In the genomic region with DNA sequence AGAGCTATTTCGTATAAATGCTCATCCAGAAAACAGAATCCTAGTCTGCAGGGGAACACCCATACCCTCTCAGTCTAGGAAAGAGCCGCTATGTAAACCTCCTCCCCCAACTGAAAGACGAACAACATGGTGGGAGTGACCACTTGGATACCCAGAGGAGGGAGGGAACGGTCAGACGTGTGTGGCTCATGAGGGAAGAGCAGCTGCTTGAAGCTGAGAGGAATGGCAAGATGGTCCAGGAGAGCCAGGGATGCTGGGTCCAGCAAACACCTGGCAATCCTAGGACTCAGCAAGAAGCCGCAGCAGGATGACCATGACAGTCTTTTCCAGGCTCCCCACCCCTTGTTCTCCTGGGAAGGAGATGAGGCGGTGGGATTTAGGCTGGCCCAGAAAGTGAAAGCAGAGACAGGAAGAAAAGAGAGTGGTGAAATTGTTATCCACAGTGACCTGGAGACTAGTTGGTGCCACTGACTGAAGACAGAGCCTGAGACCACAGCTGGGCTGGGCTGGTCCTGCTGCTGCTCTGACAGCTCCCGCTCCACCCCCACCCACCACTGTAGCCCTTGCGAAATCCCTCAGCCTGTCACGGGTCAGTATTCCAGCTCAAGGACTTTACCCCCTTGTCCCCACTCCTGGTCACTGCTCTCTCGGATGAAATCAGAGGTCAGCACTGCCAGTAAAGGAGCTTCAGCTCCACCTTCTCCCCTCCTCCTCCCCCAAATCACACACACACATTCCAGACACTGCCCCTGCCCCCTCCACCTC, we compare ENCODE assay signal across 1 cellular context.
TF ChIP-seq lines count a peak whose summit lies in the region.

No MANE protein-coding gene starts in this region.

TF ChIP-seq in HepG2, 621 proteins besides CTCF, POLR2A, EP300 and RAD21 (continued from another document and continues in another):
- TF ChIP-seq, protein P1, sequence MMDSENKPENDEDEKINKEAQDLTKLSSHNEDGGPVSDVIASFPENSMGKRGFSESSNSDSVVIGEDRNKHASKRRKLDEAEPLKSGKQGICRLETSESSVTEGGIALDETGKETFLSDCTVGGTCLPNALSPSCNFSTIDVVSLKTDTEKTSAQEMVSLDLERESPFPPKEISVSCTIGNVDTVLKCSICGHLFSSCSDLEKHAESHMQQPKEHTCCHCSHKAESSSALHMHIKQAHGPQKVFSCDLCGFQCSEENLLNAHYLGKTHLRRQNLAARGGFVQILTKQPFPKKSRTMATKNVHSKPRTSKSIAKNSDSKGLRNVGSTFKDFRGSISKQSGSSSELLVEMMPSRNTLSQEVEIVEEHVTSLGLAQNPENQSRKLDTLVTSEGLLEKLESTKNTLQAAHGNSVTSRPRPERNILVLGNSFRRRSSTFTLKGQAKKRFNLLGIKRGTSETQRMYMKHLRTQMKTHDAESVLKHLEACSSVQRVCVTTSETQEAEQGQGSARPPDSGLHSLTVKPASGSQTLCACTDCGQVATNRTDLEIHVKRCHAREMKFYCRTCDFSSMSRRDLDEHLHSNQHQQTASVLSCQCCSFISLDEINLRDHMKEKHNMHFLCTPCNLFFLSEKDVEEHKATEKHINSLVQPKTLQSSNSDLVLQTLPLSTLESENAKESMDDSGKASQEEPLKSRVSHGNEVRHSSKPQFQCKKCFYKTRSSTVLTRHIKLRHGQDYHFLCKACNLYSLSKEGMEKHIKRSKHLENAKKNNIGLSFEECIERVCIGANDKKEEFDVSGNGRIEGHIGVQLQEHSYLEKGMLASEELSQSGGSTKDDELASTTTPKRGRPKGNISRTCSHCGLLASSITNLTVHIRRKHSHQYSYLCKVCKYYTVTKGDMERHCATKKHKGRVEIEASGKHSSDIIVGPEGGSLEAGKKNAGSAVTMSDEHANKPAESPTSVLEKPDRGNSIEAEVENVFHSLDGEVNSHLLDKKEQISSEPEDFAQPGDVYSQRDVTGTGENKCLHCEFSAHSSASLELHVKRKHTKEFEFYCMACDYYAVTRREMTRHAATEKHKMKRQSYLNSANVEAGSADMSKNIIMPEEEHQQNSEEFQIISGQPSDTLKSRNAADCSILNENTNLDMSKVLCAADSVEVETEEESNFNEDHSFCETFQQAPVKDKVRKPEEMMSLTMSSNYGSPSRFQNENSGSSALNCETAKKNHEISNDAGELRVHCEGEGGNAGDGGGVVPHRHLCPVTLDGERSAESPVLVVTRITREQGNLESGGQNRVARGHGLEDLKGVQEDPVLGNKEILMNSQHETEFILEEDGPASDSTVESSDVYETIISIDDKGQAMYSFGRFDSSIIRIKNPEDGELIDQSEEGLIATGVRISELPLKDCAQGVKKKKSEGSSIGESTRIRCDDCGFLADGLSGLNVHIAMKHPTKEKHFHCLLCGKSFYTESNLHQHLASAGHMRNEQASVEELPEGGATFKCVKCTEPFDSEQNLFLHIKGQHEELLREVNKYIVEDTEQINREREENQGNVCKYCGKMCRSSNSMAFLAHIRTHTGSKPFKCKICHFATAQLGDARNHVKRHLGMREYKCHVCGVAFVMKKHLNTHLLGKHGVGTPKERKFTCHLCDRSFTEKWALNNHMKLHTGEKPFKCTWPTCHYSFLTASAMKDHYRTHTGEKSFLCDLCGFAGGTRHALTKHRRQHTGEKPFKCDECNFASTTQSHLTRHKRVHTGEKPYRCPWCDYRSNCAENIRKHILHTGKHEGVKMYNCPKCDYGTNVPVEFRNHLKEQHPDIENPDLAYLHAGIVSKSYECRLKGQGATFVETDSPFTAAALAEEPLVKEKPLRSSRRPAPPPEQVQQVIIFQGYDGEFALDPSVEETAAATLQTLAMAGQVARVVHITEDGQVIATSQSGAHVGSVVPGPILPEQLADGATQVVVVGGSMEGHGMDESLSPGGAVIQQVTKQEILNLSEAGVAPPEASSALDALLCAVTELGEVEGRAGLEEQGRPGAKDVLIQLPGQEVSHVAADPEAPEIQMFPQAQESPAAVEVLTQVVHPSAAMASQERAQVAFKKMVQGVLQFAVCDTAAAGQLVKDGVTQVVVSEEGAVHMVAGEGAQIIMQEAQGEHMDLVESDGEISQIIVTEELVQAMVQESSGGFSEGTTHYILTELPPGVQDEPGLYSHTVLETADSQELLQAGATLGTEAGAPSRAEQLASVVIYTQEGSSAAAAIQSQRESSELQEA (CRISPR knock-in tag; IDR thresholded peaks at IDR 0.05; ENCODE audit: not compliant biosample characterization) = no peak
- TF ChIP-seq NFYC (CRISPR knock-in tag; IDR thresholded peaks at IDR 0.05) = no peak
- no peak for TF ChIP-seq ELF1 (CRISPR knock-in tag; IDR thresholded peaks at IDR 0.05)
- TF ChIP-seq, protein P2, sequence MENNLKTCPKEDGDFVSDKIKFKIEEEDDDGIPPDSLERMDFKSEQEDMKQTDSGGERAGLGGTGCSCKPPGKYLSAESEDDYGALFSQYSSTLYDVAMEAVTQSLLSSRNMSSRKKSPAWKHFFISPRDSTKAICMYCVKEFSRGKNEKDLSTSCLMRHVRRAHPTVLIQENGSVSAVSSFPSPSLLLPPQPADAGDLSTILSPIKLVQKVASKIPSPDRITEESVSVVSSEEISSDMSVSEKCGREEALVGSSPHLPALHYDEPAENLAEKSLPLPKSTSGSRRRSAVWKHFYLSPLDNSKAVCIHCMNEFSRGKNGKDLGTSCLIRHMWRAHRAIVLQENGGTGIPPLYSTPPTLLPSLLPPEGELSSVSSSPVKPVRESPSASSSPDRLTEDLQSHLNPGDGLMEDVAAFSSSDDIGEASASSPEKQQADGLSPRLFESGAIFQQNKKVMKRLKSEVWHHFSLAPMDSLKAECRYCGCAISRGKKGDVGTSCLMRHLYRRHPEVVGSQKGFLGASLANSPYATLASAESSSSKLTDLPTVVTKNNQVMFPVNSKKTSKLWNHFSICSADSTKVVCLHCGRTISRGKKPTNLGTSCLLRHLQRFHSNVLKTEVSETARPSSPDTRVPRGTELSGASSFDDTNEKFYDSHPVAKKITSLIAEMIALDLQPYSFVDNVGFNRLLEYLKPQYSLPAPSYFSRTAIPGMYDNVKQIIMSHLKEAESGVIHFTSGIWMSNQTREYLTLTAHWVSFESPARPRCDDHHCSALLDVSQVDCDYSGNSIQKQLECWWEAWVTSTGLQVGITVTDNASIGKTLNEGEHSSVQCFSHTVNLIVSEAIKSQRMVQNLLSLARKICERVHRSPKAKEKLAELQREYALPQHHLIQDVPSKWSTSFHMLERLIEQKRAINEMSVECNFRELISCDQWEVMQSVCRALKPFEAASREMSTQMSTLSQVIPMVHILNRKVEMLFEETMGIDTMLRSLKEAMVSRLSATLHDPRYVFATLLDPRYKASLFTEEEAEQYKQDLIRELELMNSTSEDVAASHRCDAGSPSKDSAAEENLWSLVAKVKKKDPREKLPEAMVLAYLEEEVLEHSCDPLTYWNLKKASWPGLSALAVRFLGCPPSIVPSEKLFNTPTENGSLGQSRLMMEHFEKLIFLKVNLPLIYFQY (CRISPR knock-in tag; IDR thresholded peaks at IDR 0.05; ENCODE audit: borderline replicate concordance) = peak; percentile 44; the same call in 1 of the 2 replicates
- TF ChIP-seq, protein P3, sequence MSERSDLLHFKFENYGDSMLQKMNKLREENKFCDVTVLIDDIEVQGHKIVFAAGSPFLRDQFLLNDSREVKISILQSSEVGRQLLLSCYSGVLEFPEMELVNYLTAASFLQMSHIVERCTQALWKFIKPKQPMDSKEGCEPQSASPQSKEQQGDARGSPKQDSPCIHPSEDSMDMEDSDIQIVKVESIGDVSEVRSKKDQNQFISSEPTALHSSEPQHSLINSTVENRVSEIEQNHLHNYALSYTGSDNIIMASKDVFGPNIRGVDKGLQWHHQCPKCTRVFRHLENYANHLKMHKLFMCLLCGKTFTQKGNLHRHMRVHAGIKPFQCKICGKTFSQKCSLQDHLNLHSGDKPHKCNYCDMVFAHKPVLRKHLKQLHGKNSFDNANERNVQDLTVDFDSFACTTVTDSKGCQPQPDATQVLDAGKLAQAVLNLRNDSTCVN (CRISPR knock-in tag; IDR thresholded peaks at IDR 0.05; ENCODE audit: borderline replicate concordance) = no peak
- TF ChIP-seq REPIN1 (CRISPR knock-in tag; IDR thresholded peaks at IDR 0.05; ENCODE audit: borderline replicate concordance, low read depth) = peak; percentile 78; the same call in 1 of the 2 replicates
- TF ChIP-seq GTF2F1 (IDR thresholded peaks at IDR 0.05; ENCODE audit: low read length) = no peak
- TF ChIP-seq SIX4 (CRISPR knock-in tag; IDR thresholded peaks at IDR 0.05) = peak; percentile 61; the same call in 1 of the 2 replicates
- no peak for TF ChIP-seq ZNF20 (CRISPR knock-in tag; IDR thresholded peaks at IDR 0.05)
- TF ChIP-seq ZBTB21 (CRISPR knock-in tag; IDR thresholded peaks at IDR 0.05) = no peak
- TF ChIP-seq HES4 (CRISPR knock-in tag; IDR thresholded peaks at IDR 0.05; ENCODE audit: borderline replicate concordance) = 0 out of 2 replicates have a peak, but pooled peaks have one; percentile 14
- peak; percentile 93; the same call in 1 of the 2 replicates for TF ChIP-seq AKAP8 (CRISPR knock-in tag; IDR thresholded peaks at IDR 0.05)
- TF ChIP-seq, protein P4, sequence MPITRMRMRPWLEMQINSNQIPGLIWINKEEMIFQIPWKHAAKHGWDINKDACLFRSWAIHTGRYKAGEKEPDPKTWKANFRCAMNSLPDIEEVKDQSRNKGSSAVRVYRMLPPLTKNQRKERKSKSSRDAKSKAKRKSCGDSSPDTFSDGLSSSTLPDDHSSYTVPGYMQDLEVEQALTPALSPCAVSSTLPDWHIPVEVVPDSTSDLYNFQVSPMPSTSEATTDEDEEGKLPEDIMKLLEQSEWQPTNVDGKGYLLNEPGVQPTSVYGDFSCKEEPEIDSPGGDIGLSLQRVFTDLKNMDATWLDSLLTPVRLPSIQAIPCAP (CRISPR knock-in tag; IDR thresholded peaks at IDR 0.05; ENCODE audit: low read depth) = no peak
- TF ChIP-seq ZNF549 (CRISPR knock-in tag; IDR thresholded peaks at IDR 0.05) = no peak
- peak; percentile 95 for TF ChIP-seq LCORL (IDR thresholded peaks at IDR 0.05)
- peak; percentile 93 for TF ChIP-seq LCORL (CRISPR knock-in tag; IDR thresholded peaks at IDR 0.05)
- TF ChIP-seq, protein P5, sequence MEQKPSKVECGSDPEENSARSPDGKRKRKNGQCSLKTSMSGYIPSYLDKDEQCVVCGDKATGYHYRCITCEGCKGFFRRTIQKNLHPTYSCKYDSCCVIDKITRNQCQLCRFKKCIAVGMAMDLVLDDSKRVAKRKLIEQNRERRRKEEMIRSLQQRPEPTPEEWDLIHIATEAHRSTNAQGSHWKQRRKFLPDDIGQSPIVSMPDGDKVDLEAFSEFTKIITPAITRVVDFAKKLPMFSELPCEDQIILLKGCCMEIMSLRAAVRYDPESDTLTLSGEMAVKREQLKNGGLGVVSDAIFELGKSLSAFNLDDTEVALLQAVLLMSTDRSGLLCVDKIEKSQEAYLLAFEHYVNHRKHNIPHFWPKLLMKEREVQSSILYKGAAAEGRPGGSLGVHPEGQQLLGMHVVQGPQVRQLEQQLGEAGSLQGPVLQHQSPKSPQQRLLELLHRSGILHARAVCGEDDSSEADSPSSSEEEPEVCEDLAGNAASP (CRISPR knock-in tag; IDR thresholded peaks at IDR 0.05; ENCODE audit: borderline replicate concordance) = peak; percentile 93
- TF ChIP-seq, protein P6, sequence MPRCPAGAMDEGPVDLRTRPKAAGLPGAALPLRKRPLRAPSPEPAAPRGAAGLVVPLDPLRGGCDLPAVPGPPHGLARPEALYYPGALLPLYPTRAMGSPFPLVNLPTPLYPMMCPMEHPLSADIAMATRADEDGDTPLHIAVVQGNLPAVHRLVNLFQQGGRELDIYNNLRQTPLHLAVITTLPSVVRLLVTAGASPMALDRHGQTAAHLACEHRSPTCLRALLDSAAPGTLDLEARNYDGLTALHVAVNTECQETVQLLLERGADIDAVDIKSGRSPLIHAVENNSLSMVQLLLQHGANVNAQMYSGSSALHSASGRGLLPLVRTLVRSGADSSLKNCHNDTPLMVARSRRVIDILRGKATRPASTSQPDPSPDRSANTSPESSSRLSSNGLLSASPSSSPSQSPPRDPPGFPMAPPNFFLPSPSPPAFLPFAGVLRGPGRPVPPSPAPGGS (CRISPR knock-in tag; IDR thresholded peaks at IDR 0.05) = no peak; the same call in 1 of the 2 replicates
- no peak for TF ChIP-seq ZNF790 (CRISPR knock-in tag; IDR thresholded peaks at IDR 0.05; ENCODE audit: borderline replicate concordance)
- TF ChIP-seq, protein P7, sequence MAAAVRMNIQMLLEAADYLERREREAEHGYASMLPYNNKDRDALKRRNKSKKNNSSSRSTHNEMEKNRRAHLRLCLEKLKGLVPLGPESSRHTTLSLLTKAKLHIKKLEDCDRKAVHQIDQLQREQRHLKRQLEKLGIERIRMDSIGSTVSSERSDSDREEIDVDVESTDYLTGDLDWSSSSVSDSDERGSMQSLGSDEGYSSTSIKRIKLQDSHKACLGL (CRISPR knock-in tag; IDR thresholded peaks at IDR 0.05) = no peak; the same call in 1 of the 2 replicates
- TF ChIP-seq ZNF749 (CRISPR knock-in tag; IDR thresholded peaks at IDR 0.05; ENCODE audit: borderline replicate concordance) = no peak; the same call in 1 of the 2 replicates
- TF ChIP-seq ZNF24 (IDR thresholded peaks at IDR 0.05) = no peak
- peak; percentile 81 for TF ChIP-seq SP4 (CRISPR knock-in tag; IDR thresholded peaks at IDR 0.05)
- TF ChIP-seq, protein P8, sequence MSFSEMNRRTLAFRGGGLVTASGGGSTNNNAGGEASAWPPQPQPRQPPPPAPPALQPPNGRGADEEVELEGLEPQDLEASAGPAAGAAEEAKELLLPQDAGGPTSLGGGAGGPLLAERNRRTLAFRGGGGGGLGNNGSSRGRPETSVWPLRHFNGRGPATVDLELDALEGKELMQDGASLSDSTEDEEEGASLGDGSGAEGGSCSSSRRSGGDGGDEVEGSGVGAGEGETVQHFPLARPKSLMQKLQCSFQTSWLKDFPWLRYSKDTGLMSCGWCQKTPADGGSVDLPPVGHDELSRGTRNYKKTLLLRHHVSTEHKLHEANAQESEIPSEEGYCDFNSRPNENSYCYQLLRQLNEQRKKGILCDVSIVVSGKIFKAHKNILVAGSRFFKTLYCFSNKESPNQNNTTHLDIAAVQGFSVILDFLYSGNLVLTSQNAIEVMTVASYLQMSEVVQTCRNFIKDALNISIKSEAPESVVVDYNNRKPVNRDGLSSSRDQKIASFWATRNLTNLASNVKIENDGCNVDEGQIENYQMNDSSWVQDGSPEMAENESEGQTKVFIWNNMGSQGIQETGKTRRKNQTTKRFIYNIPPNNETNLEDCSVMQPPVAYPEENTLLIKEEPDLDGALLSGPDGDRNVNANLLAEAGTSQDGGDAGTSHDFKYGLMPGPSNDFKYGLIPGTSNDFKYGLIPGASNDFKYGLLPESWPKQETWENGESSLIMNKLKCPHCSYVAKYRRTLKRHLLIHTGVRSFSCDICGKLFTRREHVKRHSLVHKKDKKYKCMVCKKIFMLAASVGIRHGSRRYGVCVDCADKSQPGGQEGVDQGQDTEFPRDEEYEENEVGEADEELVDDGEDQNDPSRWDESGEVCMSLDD (CRISPR knock-in tag; IDR thresholded peaks at IDR 0.05; ENCODE audit: borderline replicate concordance) = no peak
- TF ChIP-seq, protein P9, sequence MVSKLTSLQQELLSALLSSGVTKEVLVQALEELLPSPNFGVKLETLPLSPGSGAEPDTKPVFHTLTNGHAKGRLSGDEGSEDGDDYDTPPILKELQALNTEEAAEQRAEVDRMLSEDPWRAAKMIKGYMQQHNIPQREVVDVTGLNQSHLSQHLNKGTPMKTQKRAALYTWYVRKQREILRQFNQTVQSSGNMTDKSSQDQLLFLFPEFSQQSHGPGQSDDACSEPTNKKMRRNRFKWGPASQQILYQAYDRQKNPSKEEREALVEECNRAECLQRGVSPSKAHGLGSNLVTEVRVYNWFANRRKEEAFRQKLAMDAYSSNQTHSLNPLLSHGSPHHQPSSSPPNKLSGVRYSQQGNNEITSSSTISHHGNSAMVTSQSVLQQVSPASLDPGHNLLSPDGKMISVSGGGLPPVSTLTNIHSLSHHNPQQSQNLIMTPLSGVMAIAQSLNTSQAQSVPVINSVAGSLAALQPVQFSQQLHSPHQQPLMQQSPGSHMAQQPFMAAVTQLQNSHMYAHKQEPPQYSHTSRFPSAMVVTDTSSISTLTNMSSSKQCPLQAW (CRISPR knock-in tag; IDR thresholded peaks at IDR 0.05) = peak; percentile 88; the same call in 1 of the 2 replicates
- peak; percentile 78 for TF ChIP-seq JUN (CRISPR knock-in tag; IDR thresholded peaks at IDR 0.05)
- no peak for TF ChIP-seq MAFG (CRISPR knock-in tag; IDR thresholded peaks at IDR 0.05)
- no peak for TF ChIP-seq RORA (CRISPR knock-in tag; IDR thresholded peaks at IDR 0.05)
- no peak for TF ChIP-seq ZFP36 (IDR thresholded peaks at IDR 0.05; ENCODE audit: borderline replicate concordance, low read depth, low read length, partially characterized antibody)
- TF ChIP-seq TBP (CRISPR knock-in tag; IDR thresholded peaks at IDR 0.05) = no peak
